8 cellular contexts compared by ENCODE assay signal in genomic region chr4:144174401-144175067, GRCh38. TPM values are rescaled to one million over a fixed set of nuclear protein-coding genes. Genes with fewer than 3 reads are reported as not detected.
DNase-seq lines count a peak whose midpoint lies in the region; ATAC-seq, FAIRE-seq and TF ChIP-seq lines count a peak whose summit lies in the region.

No MANE protein-coding gene starts in this region.

- H2BK20ac ChIP-seq in IMR-90 (ENCODE audit: low read depth, low read length), result no peak overlapping the region

- dilution Hi-C loops in IMR-90 (cut with HindIII; ENCODE audit: low sequenced_read_pairs, unreplicated experiment), result no loop called here

- H3K14ac ChIP-seq in IMR-90 (replicated peaks; ENCODE audit: low read depth, low read length), result no peak overlapping the region

- POLR2A ChIA-PET in A549 (lab: Yijun Ruan, JAX) (no interaction called here), IMR-90 (lab: Charles Lee; ENCODE audit: unreplicated experiment) (no interaction called here)

- no peak overlapping the region for H2AFZ ChIP-seq in IMR-90 (replicated peaks; ENCODE audit: low read length, poor library complexity)

- no peaks in the 10 kb centered on the region for H3K79me1 ChIP-seq in IMR-90 (ENCODE audit: low read depth in 1 of 2, low read length in 2 of 2)

- H2AK9ac ChIP-seq in IMR-90 (replicated peaks; ENCODE audit: low read depth, low read length, poor library complexity), result no peak overlapping the region

- H4K8ac ChIP-seq in IMR-90 (ENCODE audit: low read depth in 2 of 2, low read length in 2 of 2), result no peak overlapping the region

- in situ Hi-C loops in IMR-90 (cut with MboI; ENCODE audit: low sequenced_read_pairs), result loop anchor here (10.0 to 25.0 kb wide), 3 partner anchors 588 to 1413 kb away; no protein-coding TSS in a partner anchor

- no peak overlapping the region for H4K91ac ChIP-seq in IMR-90 (ENCODE audit: insufficient read depth, low read depth, low read length)

- H3K18ac ChIP-seq in IMR-90 (ENCODE audit: low read depth, low read length), result no peak overlapping the region

- H3K9me3 Mint-ChIP-seq in chondrocyte (ENCODE audit: low read depth), result no peaks in the 10 kb centered on the region

- BruUV-seq in IMR-90 (replicated peaks; lab: Mats Ljungman, UMichigan), result no TSS peak

- CTCF ChIA-PET in A549 (lab: Yijun Ruan, JAX), result interaction anchor here (1.1 to 1.6 kb wide), 3 partner anchors 11 to 887 kb away, joined by 3 to 6 read pairs (median 4); no protein-coding TSS in a partner anchor
- CTCF ChIA-PET in IMR-90 (lab: Yijun Ruan, JAX), result interaction anchor here (0.7 to 0.8 kb wide), 2 partner anchors 11 to 1443 kb away, joined by 3 read pairs; no protein-coding TSS in a partner anchor

- H3K27ac Mint-ChIP-seq in chondrocyte (ENCODE audit: unreplicated experiment), result no peak overlapping the region

- no peak for FAIRE-seq in A549 (lab: Jason Lieb, UNC)

- no peaks in the 10 kb centered on the region for H3K9me3 ChIP-seq in A549
- H3K9me3 ChIP-seq in IMR-90 (ENCODE audit: control insufficient read depth, insufficient read depth, low read length), result no peaks in the 10 kb centered on the region
- H3K9me3 ChIP-seq in lower lobe of right lung, result no peaks in the 10 kb centered on the region

- H3K4me1 ChIP-seq in A549 (0 out of 3 replicates have a peak, but pooled peaks cover 2% of the 10 kb centered on the region), IMR-90 (ENCODE audit: control insufficient read depth, insufficient read depth, low read length) (no peaks in the 10 kb centered on the region), lower lobe of right lung (peaks cover 4% of the 10 kb centered on the region)

- H3K27me3 ChIP-seq in IMR-90 (ENCODE audit: control insufficient read depth, insufficient read depth, low read length) (no peaks in the 10 kb centered on the region), lower lobe of right lung (ENCODE audit: low read depth) (no peaks in the 10 kb centered on the region)

- TF ChIP-seq POLR2A in A549 (IDR thresholded peaks at IDR 0.05; ENCODE audit: low read length), result no peak
- TF ChIP-seq POLR2A in IMR-90 (IDR thresholded peaks at IDR 0.05; ENCODE audit: low read depth, low read length), result no peak

- WGBS in A549 (ENCODE audit: missing lambda C conversion rate), result under 1% methylated on average over 5 of the region's 5 CpGs
- WGBS in IMR-90 (ENCODE audit: extremely low coverage in 2 of 2, insufficient read length in 1 of 2), 2 experiments, result 0% methylated on average over 1 of the region's 5 CpGs; no CpG with 5 or more reads in 1 of the 2 experiments

- peaks cover 3% of the 10 kb centered on the region for H3K27me3 Mint-ChIP-seq in chondrocyte (ENCODE audit: low read depth)

- no peak overlapping the region for H3K9ac ChIP-seq in IMR-90 (ENCODE audit: low read depth, low read length)

- ATAC-seq in A549 (peak; percentile 43 to 70; a peak in 4 of 6 replicates), GM21786 (IDR thresholded peaks at IDR 0.05; ENCODE audit: unreplicated experiment) (peak; percentile 72), IMR-90 (ENCODE audit: low read depth) (peak; percentile 72), lower lobe of right lung (peak; percentile 77 to 85)

- H3K4ac ChIP-seq in IMR-90 (ENCODE audit: low read depth, low read length), result no peak overlapping the region

- no peak overlapping the region for H3K4me3 Mint-ChIP-seq in chondrocyte (ENCODE audit: unreplicated experiment)

- TF ChIP-seq RAD21 in A549 (conservative IDR thresholded peaks at IDR 0.05 in 1 of 2, IDR thresholded peaks at IDR 0.05 in 1 of 2) (peak; percentile 66 to 83), IMR-90 (IDR thresholded peaks at IDR 0.05; ENCODE audit: low read length) (peak; percentile 68)

- H3K36me3 Mint-ChIP-seq in chondrocyte (ENCODE audit: low read depth), result no peaks in the 10 kb centered on the region

- H2BK120ac ChIP-seq in IMR-90 (ENCODE audit: low read depth, low read length), result no peak overlapping the region

- H3K23ac ChIP-seq in IMR-90 (ENCODE audit: low read depth, low read length), result no peak overlapping the region

- H3K4me3 ChIP-seq in A549 (no peak overlapping the region), IMR-90 (ENCODE audit: insufficient read depth, low read depth, low read length) (no peak overlapping the region), lower lobe of right lung (no peak overlapping the region)

- peak; percentile 1 to 45 for DNase-seq in A549 (ENCODE audit: low read depth in 1 of 2, low spot score in 1 of 2)
- DNase-seq in ELF-1 (ENCODE audit: low read depth, low spot score), result peak; percentile 16
- peak; percentile 59 for DNase-seq in IMR-90
- DNase-seq in RPMI8226, result peak; percentile 41
- no peak for DNase-seq in chondrocyte (ENCODE audit: low spot score)
- no peak for DNase-seq in lower lobe of right lung
- no peak for DNase-seq in NK-92 treated with Interleukin-12 subunit alpha and Interleukin-12 subunit beta, amount 100 ng/mL, for 24 hours (lab: John Stamatoyannopoulos, UW)

- H2BK5ac ChIP-seq in IMR-90 (ENCODE audit: low read depth, low read length, poor library complexity, severe bottlenecking), result no peak overlapping the region

- H3K36me3 ChIP-seq in IMR-90 (ENCODE audit: control insufficient read depth, insufficient read depth, low read length) (no peaks in the 10 kb centered on the region), lower lobe of right lung (no peaks in the 10 kb centered on the region)

- H3K4me2 ChIP-seq in A549 (0 out of 3 replicates have a peak overlapping the region, but pooled peaks have one; percentile 28), IMR-90 (ENCODE audit: low read depth, low read length) (no peak overlapping the region)

- H2BK15ac ChIP-seq in IMR-90 (ENCODE audit: low read depth, low read length), result no peak overlapping the region

- H2AK5ac ChIP-seq in IMR-90 (ENCODE audit: low read depth, low read length), result no peak overlapping the region

- no peak overlapping the region for H3K56ac ChIP-seq in IMR-90 (ENCODE audit: extremely low read depth, insufficient read depth, low read length)

- no peak overlapping the region for H4K5ac ChIP-seq in IMR-90 (ENCODE audit: low read depth, low read length)

- H3K9me1 ChIP-seq in IMR-90 (ENCODE audit: insufficient read depth, low read length), result no peaks in the 10 kb centered on the region

- H3K27ac ChIP-seq in A549 (no peak overlapping the region), IMR-90 (ENCODE audit: insufficient read depth, low read length) (no peak overlapping the region), lower lobe of right lung (no peak overlapping the region)

- no peaks in the 10 kb centered on the region for H4K20me1 ChIP-seq in IMR-90 (ENCODE audit: insufficient read depth, low read length)

- H3K4me1 Mint-ChIP-seq in chondrocyte (ENCODE audit: low read depth), result peaks cover 45% of the 10 kb centered on the region

- intact Hi-C loops in IMR-90 (cut with micrococcal nuclease) (loop anchor here (1.0 to 10.0 kb wide), 6 partner anchors 581 to 1434 kb away; no protein-coding TSS in a partner anchor), lower lobe of right lung (cut with DNase I) (no loop called here)

- TF ChIP-seq EP300 in A549 (IDR thresholded peaks at IDR 0.05), result no peak

- TF ChIP-seq CTCF in A549 (IDR thresholded peaks at IDR 0.05) (peak; percentile 66), IMR-90 (conservative IDR thresholded peaks at IDR 0.05; ENCODE audit: low read depth, low read length) (peak; percentile 56), chondrocyte (IDR thresholded peaks at IDR 0.05) (peak; percentile 88), lower lobe of right lung (IDR thresholded peaks at IDR 0.05) (peak; percentile 46)

TF ChIP-seq in A549, 52 proteins besides CTCF, POLR2A, EP300 and RAD21:
- TF ChIP-seq SMC3 (IDR thresholded peaks at IDR 0.05) (peak; percentile 74), CBX8 (IDR thresholded peaks at IDR 0.05) (no peak), TP53 (CRISPR knock-in tag; IDR thresholded peaks at IDR 0.05) (no peak), RNF2 (IDR thresholded peaks at IDR 0.05; ENCODE audit: borderline replicate concordance, low read depth) (no peak)
TF ChIP-seq in A549: peak in this region for 1.

TF ChIP-seq in IMR-90, 13 proteins besides CTCF, POLR2A, EP300 and RAD21:
- no peak for TF ChIP-seq BHLHE40 (IDR thresholded peaks at IDR 0.05; ENCODE audit: low read depth, low read length)
- TF ChIP-seq CEBPB (IDR thresholded peaks at IDR 0.05; ENCODE audit: low read depth, low read length), result no peak
- TF ChIP-seq RFX5 (IDR thresholded peaks at IDR 0.05; ENCODE audit: low read depth, low read length), result no peak
- peak; percentile 54 for TF ChIP-seq SMC3 (IDR thresholded peaks at IDR 0.05; ENCODE audit: low read depth, low read length)
TF ChIP-seq in IMR-90: peak in this region for 1.

RNA-seq across cellular contexts. Expression of gene GYPA, which starts 34.0 kb away (rescaled TPM):
- polyA plus RNA-seq in A549 (2011; rRNA removed) (not detected in 2 replicates), A549 (2017; fragmentation: RNase III; extraction: RNeasy Plus Mini Kit Qiagen cat#74134 plus additional on column Dnase treatment) (not detected in 3 replicates), IMR-90 (2012; rRNA removed) (not detected in 2 replicates)
- not detected in 2 replicates for polyA plus RNA-seq in A549 (2012; cell fraction: cytosol; rRNA removed)
- not detected in 2 replicates for polyA plus RNA-seq in A549 (2012; cell fraction: nucleus; rRNA removed)
- polyA minus RNA-seq in A549 (2011; rRNA and poly(A)+ RNA removed), result not detected in 2 replicates
- total RNA-seq in IMR-90 (2012; rRNA removed) (not detected in 2 replicates), chondrocyte (not detected in 3 replicates), lower lobe of right lung (not detected)
- not detected in 2 replicates for polyA plus RNA-seq in IMR-90 (2012; cell fraction: cytosol; rRNA removed)
- not detected in 2 replicates for polyA plus RNA-seq in IMR-90 (2012; cell fraction: nucleus; rRNA removed; ENCODE audit: low replicate concordance)

Comparison
In these comparisons a context has a peak if more than half of its experiments do, and no peak if none do; other contexts are left out.
1. DNase-seq: peak in A549 (2 of 2), ELF-1 (single experiment), IMR-90 (single experiment) and RPMI8226 (single experiment); none in chondrocyte (single experiment), lower lobe of right lung (single experiment) and NK-92 treated with Interleukin-12 subunit alpha and Interleukin-12 subunit beta, amount 100 ng/mL, for 24 hours (single experiment).
2. Peak in every context shown above with its lines, with median percentiles within 50 percentile points of each other: ATAC-seq and CTCF ChIP-seq.